8 cellular contexts compared by ENCODE assay signal in genomic region chr5:136686192-136686872, GRCh38.
DNase-seq lines count a peak whose midpoint lies in the region; ATAC-seq and TF ChIP-seq lines count a peak whose summit lies in the region.

No MANE protein-coding gene starts in this region.

- POLR2A ChIA-PET in RWPE1 (lab: Yijun Ruan, JAX; ENCODE audit: low non-redundant PET), result no interaction called here
- POLR2A ChIA-PET in naive thymus-derived CD4-positive, alpha-beta T cell (lab: Charles Lee), result no interaction called here
- POLR2A ChIA-PET in CD4-positive, alpha-beta T cell (lab: Charles Lee), result no interaction called here

- H3K9me3 ChIP-seq in naive thymus-derived CD4-positive, alpha-beta T cell (ENCODE audit: control insufficient read depth in 2 of 3, low read length in 3 of 3), result peaks cover 0 to 10% (median 0%) of the 10 kb centered on the region in 3 experiments
- H3K9me3 ChIP-seq in CD4-positive, alpha-beta T cell (ENCODE audit: control insufficient read depth, low read length), result peaks cover 9% of the 10 kb centered on the region
- peaks cover 16% of the 10 kb centered on the region for H3K9me3 ChIP-seq in mucosa of descending colon

- ATAC-seq in GM19351 (IDR thresholded peaks at IDR 0.05; ENCODE audit: unreplicated experiment) (peak; percentile 69), mucosa of descending colon (no peak)
- ATAC-seq in naive thymus-derived CD4-positive, alpha-beta T cell, result no peak
- no peak for ATAC-seq in CD4-positive, alpha-beta T cell (ENCODE audit: poor library complexity)

- H3K4me1 ChIP-seq in naive thymus-derived CD4-positive, alpha-beta T cell (ENCODE audit: control insufficient read depth in 2 of 2, insufficient read depth in 2 of 2, low read length in 2 of 2), result no peaks in the 10 kb centered on the region
- no peaks in the 10 kb centered on the region for H3K4me1 ChIP-seq in mucosa of descending colon (ENCODE audit: low read depth)

- H3K27ac ChIP-seq in RWPE1, result no peak overlapping the region
- no peak overlapping the region for H3K27ac ChIP-seq in naive thymus-derived CD4-positive, alpha-beta T cell (ENCODE audit: low read depth, low read length)
- no peak overlapping the region for H3K27ac ChIP-seq in CD4-positive, alpha-beta T cell (ENCODE audit: low read depth, low read length)

- TF ChIP-seq CTCF in AG09319 (IDR thresholded peaks at IDR 0.05; ENCODE audit: low read depth, low read length) (peak; percentile 1; the same call in 1 of the 2 replicates), RWPE1 (conservative IDR thresholded peaks at IDR 0.05; ENCODE audit: low read depth) (no peak), glutamatergic neuron (IDR thresholded peaks at IDR 0.05; ENCODE audit: partially characterized antibody, unreplicated experiment) (peak; percentile 41), mucosa of descending colon (IDR thresholded peaks at IDR 0.05) (no peak)
- no peak for TF ChIP-seq CTCF in CD4-positive, alpha-beta T cell (IDR thresholded peaks at IDR 0.05)

- no peak overlapping the region for H3K27ac Mint-ChIP-seq in glutamatergic neuron (ENCODE audit: unreplicated experiment)
- no peak overlapping the region for H3K27ac Mint-ChIP-seq in naive thymus-derived CD4-positive, alpha-beta T cell
- no peak overlapping the region for H3K27ac Mint-ChIP-seq in CD4-positive, alpha-beta T cell
- H3K27ac Mint-ChIP-seq in activated CD4-positive, alpha-beta T cell treated with anti-CD3 and anti-CD28 coated beads, Interleukin-2, amount 10 ng/mL, durations not matched to agents 24 days and 14 days, result no peak overlapping the region

- H3K4me3 ChIP-seq in naive thymus-derived CD4-positive, alpha-beta T cell (ENCODE audit: low read length), result no peak overlapping the region
- no peak overlapping the region for H3K4me3 ChIP-seq in mucosa of descending colon

- no peaks in the 10 kb centered on the region for H3K27me3 Mint-ChIP-seq in glutamatergic neuron (ENCODE audit: unreplicated experiment)
- no peaks in the 10 kb centered on the region for H3K27me3 Mint-ChIP-seq in naive thymus-derived CD4-positive, alpha-beta T cell
- no peaks in the 10 kb centered on the region for H3K27me3 Mint-ChIP-seq in CD4-positive, alpha-beta T cell
- no peaks in the 10 kb centered on the region for H3K27me3 Mint-ChIP-seq in activated CD4-positive, alpha-beta T cell treated with anti-CD3 and anti-CD28 coated beads, Interleukin-2, amount 10 ng/mL, durations not matched to agents 24 days and 14 days

- H3K9me3 Mint-ChIP-seq in glutamatergic neuron (ENCODE audit: unreplicated experiment), result no peaks in the 10 kb centered on the region
- H3K9me3 Mint-ChIP-seq in naive thymus-derived CD4-positive, alpha-beta T cell, result peaks cover 7 to 54% (median 28%) of the 10 kb centered on the region in 11 donors
- peaks cover 11% of the 10 kb centered on the region for H3K9me3 Mint-ChIP-seq in CD4-positive, alpha-beta T cell
- peaks cover 5% of the 10 kb centered on the region for H3K9me3 Mint-ChIP-seq in activated CD4-positive, alpha-beta T cell treated with anti-CD3 and anti-CD28 coated beads, Interleukin-2, amount 10 ng/mL, durations not matched to agents 24 days and 14 days

- H3K4me1 Mint-ChIP-seq in glutamatergic neuron (ENCODE audit: low read depth, unreplicated experiment), result no peaks in the 10 kb centered on the region
- H3K4me1 Mint-ChIP-seq in naive thymus-derived CD4-positive, alpha-beta T cell, result peaks cover 0 to 2% (median 0%) of the 10 kb centered on the region in 7 donors
- no peaks in the 10 kb centered on the region for H3K4me1 Mint-ChIP-seq in CD4-positive, alpha-beta T cell (ENCODE audit: low read depth)
- H3K4me1 Mint-ChIP-seq in activated CD4-positive, alpha-beta T cell treated with anti-CD3 and anti-CD28 coated beads, Interleukin-2, amount 10 ng/mL, durations not matched to agents 24 days and 14 days, result no peaks in the 10 kb centered on the region

- CTCF ChIA-PET in RWPE1 (lab: Yijun Ruan, JAX), result interaction anchor here (0.7 to 1.0 kb wide), 4 partner anchors 9 to 437 kb away, joined by 3 to 6 read pairs (median 4); no protein-coding TSS in a partner anchor
- CTCF ChIA-PET in naive thymus-derived CD4-positive, alpha-beta T cell (lab: Charles Lee), result no interaction called here
- CTCF ChIA-PET in CD4-positive, alpha-beta T cell (lab: Charles Lee), result no interaction called here

- intact Hi-C loops in naive thymus-derived CD4-positive, alpha-beta T cell (cut with micrococcal nuclease), result no loop called here
- intact Hi-C loops in CD4-positive, alpha-beta T cell (cut with DNase I, micrococcal nuclease), result no loop called here
- intact Hi-C loops in mucosa of descending colon (cut with DNase I, micrococcal nuclease), result no loop called here
- intact Hi-C loops in activated CD4-positive, alpha-beta T cell treated with anti-CD3 and anti-CD28 coated beads, Interleukin-2, amount 10 ng/mL, durations not matched to agents 24 days and 14 days (cut with micrococcal nuclease), result no loop called here

- DNase-seq in AG09319 (ENCODE audit: extremely low read depth, low read depth) (no peak), RWPE1 (ENCODE audit: low spot score) (peak; percentile 10), glutamatergic neuron (no peak), mucosa of descending colon (no peak)
- DNase-seq in naive thymus-derived CD4-positive, alpha-beta T cell, result no peak
- no peak for DNase-seq in CD4-positive, alpha-beta T cell
- no peak for DNase-seq in activated CD4-positive, alpha-beta T cell treated with anti-CD3 and anti-CD28 coated beads, Interleukin-2, amount 10 ng/mL, durations not matched to agents 24 days and 14 days

- no peaks in the 10 kb centered on the region for H3K36me3 Mint-ChIP-seq in glutamatergic neuron (ENCODE audit: unreplicated experiment)
- peaks cover 0 to 5% (median 0%) of the 10 kb centered on the region in 5 donors for H3K36me3 Mint-ChIP-seq in naive thymus-derived CD4-positive, alpha-beta T cell
- H3K36me3 Mint-ChIP-seq in CD4-positive, alpha-beta T cell (ENCODE audit: low read depth), result no peaks in the 10 kb centered on the region
- H3K36me3 Mint-ChIP-seq in activated CD4-positive, alpha-beta T cell treated with anti-CD3 and anti-CD28 coated beads, Interleukin-2, amount 10 ng/mL, durations not matched to agents 24 days and 14 days (ENCODE audit: low read depth), result no peaks in the 10 kb centered on the region

- no peak overlapping the region for H3K4me3 Mint-ChIP-seq in glutamatergic neuron (ENCODE audit: unreplicated experiment)
- H3K4me3 Mint-ChIP-seq in naive thymus-derived CD4-positive, alpha-beta T cell, result no peak overlapping the region
- no peak overlapping the region for H3K4me3 Mint-ChIP-seq in CD4-positive, alpha-beta T cell
- no peak overlapping the region for H3K4me3 Mint-ChIP-seq in activated CD4-positive, alpha-beta T cell treated with anti-CD3 and anti-CD28 coated beads, Interleukin-2, amount 10 ng/mL, durations not matched to agents 24 days and 14 days

- H3K27me3 ChIP-seq in naive thymus-derived CD4-positive, alpha-beta T cell (ENCODE audit: control insufficient read depth in 2 of 2, insufficient read depth in 2 of 2, low read length in 2 of 2), result no peaks in the 10 kb centered on the region
- no peaks in the 10 kb centered on the region for H3K27me3 ChIP-seq in CD4-positive, alpha-beta T cell (ENCODE audit: control insufficient read depth, insufficient read depth, low read length)

- no peaks in the 10 kb centered on the region for H3K36me3 ChIP-seq in naive thymus-derived CD4-positive, alpha-beta T cell (ENCODE audit: control insufficient read depth in 2 of 3, insufficient read depth in 3 of 3, low read length in 3 of 3)
- no peaks in the 10 kb centered on the region for H3K36me3 ChIP-seq in mucosa of descending colon (ENCODE audit: low read depth)

Comparison
In these comparisons a context has a peak if more than half of its experiments do, and no peak if none do; other contexts are left out.
1. CTCF ChIP-seq: peak in AG09319 (single experiment) and glutamatergic neuron (single experiment); none in RWPE1 (single experiment), CD4-positive, alpha-beta T cell (single experiment) and mucosa of descending colon (single experiment).